Comparison of ENCODE assay signal across 1 cellular context in the genomic region with DNA sequence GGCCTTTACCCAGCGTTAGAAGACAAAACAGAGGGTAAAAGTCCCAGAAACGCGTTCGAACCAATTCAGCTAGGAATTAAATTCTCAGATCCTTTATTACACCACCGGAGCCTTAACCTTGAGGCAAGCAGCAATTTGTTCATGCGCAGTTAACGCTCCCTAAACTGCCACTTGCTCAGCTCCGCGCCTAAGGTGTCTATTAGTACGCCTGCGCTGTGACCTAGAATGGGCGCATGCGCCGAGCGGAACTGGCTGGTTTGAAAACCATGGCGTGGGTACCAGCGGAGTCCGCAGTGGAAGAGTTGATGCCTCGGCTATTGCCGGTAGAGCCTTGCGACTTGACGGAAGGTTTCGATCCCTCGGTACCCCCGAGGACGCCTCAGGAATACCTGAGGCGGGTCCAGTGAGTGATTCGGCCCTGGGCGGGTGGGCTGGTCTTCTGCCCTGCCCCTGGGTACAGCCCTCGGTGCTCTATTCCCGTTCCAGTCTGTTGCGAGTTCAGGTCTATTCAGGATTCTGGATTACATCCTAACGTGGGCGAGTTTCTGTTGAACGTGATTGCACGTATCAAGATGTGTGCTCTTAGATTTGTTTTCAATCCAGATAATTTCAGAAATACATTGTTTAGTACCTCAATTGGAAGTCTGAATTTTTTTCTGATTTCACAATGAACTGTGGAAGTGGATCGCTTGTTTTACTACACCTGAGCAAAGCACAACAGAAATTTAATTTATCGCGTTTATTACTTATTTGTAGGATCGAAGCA.
A peak's percentile ranks its signal among the peaks of the same experiment; 100 is the strongest.
TF ChIP-seq lines count a peak whose summit lies in the region.

A gene with protein sequence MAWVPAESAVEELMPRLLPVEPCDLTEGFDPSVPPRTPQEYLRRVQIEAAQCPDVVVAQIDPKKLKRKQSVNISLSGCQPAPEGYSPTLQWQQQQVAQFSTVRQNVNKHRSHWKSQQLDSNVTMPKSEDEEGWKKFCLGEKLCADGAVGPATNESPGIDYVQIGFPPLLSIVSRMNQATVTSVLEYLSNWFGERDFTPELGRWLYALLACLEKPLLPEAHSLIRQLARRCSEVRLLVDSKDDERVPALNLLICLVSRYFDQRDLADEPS (plus strand): TSS at position 251 of the 766 bp plus-strand sequence. CDS start 16 bp downstream, at position 267.

TF ChIP-seq in HepG2, 621 proteins besides CTCF, POLR2A, EP300 and RAD21 (continued from another document and continues in another):
- TF ChIP-seq, protein P1, sequence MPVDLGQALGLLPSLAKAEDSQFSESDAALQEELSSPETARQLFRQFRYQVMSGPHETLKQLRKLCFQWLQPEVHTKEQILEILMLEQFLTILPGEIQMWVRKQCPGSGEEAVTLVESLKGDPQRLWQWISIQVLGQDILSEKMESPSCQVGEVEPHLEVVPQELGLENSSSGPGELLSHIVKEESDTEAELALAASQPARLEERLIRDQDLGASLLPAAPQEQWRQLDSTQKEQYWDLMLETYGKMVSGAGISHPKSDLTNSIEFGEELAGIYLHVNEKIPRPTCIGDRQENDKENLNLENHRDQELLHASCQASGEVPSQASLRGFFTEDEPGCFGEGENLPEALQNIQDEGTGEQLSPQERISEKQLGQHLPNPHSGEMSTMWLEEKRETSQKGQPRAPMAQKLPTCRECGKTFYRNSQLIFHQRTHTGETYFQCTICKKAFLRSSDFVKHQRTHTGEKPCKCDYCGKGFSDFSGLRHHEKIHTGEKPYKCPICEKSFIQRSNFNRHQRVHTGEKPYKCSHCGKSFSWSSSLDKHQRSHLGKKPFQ (CRISPR knock-in tag; IDR thresholded peaks at IDR 0.05; ENCODE audit: insufficient replicate concordance), result peak; percentile 84
- peak; percentile 84; the same call in 1 of the 2 replicates for TF ChIP-seq ZNF792 (CRISPR knock-in tag; IDR thresholded peaks at IDR 0.05)
- TF ChIP-seq, protein P2, sequence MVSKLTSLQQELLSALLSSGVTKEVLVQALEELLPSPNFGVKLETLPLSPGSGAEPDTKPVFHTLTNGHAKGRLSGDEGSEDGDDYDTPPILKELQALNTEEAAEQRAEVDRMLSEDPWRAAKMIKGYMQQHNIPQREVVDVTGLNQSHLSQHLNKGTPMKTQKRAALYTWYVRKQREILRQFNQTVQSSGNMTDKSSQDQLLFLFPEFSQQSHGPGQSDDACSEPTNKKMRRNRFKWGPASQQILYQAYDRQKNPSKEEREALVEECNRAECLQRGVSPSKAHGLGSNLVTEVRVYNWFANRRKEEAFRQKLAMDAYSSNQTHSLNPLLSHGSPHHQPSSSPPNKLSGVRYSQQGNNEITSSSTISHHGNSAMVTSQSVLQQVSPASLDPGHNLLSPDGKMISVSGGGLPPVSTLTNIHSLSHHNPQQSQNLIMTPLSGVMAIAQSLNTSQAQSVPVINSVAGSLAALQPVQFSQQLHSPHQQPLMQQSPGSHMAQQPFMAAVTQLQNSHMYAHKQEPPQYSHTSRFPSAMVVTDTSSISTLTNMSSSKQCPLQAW (CRISPR knock-in tag; IDR thresholded peaks at IDR 0.05), result peak; percentile 95
- no peak for TF ChIP-seq SCMH1 (CRISPR knock-in tag; IDR thresholded peaks at IDR 0.05; ENCODE audit: borderline replicate concordance)
- TF ChIP-seq ZNF12 (CRISPR knock-in tag; IDR thresholded peaks at IDR 0.05), result peak; percentile 72; the same call in 1 of the 2 replicates
- TF ChIP-seq TP53 (CRISPR knock-in tag; conservative IDR thresholded peaks at IDR 0.05), result peak; percentile 93
- TF ChIP-seq, protein P3, sequence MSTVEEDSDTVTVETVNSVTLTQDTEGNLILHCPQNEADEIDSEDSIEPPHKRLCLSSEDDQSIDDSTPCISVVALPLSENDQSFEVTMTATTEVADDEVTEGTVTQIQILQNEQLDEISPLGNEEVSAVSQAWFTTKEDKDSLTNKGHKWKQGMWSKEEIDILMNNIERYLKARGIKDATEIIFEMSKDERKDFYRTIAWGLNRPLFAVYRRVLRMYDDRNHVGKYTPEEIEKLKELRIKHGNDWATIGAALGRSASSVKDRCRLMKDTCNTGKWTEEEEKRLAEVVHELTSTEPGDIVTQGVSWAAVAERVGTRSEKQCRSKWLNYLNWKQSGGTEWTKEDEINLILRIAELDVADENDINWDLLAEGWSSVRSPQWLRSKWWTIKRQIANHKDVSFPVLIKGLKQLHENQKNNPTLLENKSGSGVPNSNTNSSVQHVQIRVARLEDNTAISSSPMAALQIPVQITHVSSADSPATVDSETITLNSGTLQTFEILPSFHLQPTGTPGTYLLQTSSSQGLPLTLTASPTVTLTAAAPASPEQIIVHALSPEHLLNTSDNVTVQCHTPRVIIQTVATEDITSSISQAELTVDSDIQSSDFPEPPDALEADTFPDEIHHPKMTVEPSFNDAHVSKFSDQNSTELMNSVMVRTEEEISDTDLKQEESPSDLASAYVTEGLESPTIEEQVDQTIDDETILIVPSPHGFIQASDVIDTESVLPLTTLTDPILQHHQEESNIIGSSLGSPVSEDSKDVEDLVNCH (CRISPR knock-in tag; IDR thresholded peaks at IDR 0.05), result peak; percentile 93; the same call in 1 of the 2 replicates
- TF ChIP-seq ZNF567 (CRISPR knock-in tag; IDR thresholded peaks at IDR 0.05; ENCODE audit: borderline replicate concordance), result peak; percentile 92
- no peak for TF ChIP-seq MBD4 (IDR thresholded peaks at IDR 0.05; ENCODE audit: borderline replicate concordance, low read length)
- TF ChIP-seq, protein P4, sequence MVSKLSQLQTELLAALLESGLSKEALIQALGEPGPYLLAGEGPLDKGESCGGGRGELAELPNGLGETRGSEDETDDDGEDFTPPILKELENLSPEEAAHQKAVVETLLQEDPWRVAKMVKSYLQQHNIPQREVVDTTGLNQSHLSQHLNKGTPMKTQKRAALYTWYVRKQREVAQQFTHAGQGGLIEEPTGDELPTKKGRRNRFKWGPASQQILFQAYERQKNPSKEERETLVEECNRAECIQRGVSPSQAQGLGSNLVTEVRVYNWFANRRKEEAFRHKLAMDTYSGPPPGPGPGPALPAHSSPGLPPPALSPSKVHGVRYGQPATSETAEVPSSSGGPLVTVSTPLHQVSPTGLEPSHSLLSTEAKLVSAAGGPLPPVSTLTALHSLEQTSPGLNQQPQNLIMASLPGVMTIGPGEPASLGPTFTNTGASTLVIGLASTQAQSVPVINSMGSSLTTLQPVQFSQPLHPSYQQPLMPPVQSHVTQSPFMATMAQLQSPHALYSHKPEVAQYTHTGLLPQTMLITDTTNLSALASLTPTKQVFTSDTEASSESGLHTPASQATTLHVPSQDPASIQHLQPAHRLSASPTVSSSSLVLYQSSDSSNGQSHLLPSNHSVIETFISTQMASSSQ (IDR thresholded peaks at IDR 0.05; ENCODE audit: low read depth), result peak; percentile 48; the same call in 1 of the 2 replicates
- TF ChIP-seq, protein P4 (CRISPR knock-in tag; IDR thresholded peaks at IDR 0.05; ENCODE audit: borderline replicate concordance), result peak; percentile 88
- peak; percentile 84 for TF ChIP-seq SMAD3 (CRISPR knock-in tag; IDR thresholded peaks at IDR 0.05)
- TF ChIP-seq, protein P5, sequence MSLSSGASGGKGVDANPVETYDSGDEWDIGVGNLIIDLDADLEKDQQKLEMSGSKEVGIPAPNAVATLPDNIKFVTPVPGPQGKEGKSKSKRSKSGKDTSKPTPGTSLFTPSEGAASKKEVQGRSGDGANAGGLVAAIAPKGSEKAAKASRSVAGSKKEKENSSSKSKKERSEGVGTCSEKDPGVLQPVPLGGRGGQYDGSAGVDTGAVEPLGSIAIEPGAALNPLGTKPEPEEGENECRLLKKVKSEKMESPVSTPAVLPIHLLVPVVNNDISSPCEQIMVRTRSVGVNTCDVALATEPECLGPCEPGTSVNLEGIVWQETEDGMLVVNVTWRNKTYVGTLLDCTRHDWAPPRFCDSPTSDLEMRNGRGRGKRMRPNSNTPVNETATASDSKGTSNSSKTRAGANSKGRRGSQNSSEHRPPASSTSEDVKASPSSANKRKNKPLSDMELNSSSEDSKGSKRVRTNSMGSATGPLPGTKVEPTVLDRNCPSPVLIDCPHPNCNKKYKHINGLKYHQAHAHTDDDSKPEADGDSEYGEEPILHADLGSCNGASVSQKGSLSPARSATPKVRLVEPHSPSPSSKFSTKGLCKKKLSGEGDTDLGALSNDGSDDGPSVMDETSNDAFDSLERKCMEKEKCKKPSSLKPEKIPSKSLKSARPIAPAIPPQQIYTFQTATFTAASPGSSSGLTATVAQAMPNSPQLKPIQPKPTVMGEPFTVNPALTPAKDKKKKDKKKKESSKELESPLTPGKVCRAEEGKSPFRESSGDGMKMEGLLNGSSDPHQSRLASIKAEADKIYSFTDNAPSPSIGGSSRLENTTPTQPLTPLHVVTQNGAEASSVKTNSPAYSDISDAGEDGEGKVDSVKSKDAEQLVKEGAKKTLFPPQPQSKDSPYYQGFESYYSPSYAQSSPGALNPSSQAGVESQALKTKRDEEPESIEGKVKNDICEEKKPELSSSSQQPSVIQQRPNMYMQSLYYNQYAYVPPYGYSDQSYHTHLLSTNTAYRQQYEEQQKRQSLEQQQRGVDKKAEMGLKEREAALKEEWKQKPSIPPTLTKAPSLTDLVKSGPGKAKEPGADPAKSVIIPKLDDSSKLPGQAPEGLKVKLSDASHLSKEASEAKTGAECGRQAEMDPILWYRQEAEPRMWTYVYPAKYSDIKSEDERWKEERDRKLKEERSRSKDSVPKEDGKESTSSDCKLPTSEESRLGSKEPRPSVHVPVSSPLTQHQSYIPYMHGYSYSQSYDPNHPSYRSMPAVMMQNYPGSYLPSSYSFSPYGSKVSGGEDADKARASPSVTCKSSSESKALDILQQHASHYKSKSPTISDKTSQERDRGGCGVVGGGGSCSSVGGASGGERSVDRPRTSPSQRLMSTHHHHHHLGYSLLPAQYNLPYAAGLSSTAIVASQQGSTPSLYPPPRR (CRISPR knock-in tag; IDR thresholded peaks at IDR 0.05; ENCODE audit: borderline replicate concordance), result peak; percentile 73; the same call in 1 of the 2 replicates
- peak; percentile 87 for TF ChIP-seq THAP11 (CRISPR knock-in tag; IDR thresholded peaks at IDR 0.05)
- no peak for TF ChIP-seq EZH2 (conservative IDR thresholded peaks at IDR 0.05; ENCODE audit: low read depth, low read length)
- peak; percentile 97 for TF ChIP-seq KDM2A (CRISPR knock-in tag; IDR thresholded peaks at IDR 0.05; ENCODE audit: borderline replicate concordance, low read depth)
- TF ChIP-seq, protein P6, sequence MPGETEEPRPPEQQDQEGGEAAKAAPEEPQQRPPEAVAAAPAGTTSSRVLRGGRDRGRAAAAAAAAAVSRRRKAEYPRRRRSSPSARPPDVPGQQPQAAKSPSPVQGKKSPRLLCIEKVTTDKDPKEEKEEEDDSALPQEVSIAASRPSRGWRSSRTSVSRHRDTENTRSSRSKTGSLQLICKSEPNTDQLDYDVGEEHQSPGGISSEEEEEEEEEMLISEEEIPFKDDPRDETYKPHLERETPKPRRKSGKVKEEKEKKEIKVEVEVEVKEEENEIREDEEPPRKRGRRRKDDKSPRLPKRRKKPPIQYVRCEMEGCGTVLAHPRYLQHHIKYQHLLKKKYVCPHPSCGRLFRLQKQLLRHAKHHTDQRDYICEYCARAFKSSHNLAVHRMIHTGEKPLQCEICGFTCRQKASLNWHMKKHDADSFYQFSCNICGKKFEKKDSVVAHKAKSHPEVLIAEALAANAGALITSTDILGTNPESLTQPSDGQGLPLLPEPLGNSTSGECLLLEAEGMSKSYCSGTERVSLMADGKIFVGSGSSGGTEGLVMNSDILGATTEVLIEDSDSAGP (CRISPR knock-in tag; IDR thresholded peaks at IDR 0.05; ENCODE audit: borderline replicate concordance), result peak; percentile 96
- no peak for TF ChIP-seq ZNF468 (CRISPR knock-in tag; IDR thresholded peaks at IDR 0.05)
- no peak for TF ChIP-seq SMC3 (IDR thresholded peaks at IDR 0.05; ENCODE audit: low read length)
- peak; percentile 92 for TF ChIP-seq ZNF430 (CRISPR knock-in tag; IDR thresholded peaks at IDR 0.05)
- TF ChIP-seq ARNT (IDR thresholded peaks at IDR 0.05), result no peak
- TF ChIP-seq CENPX (CRISPR knock-in tag; IDR thresholded peaks at IDR 0.05), result no peak
- no peak for TF ChIP-seq CHD4 (IDR thresholded peaks at IDR 0.05; ENCODE audit: borderline replicate concordance, low read length)
- TF ChIP-seq TGIF2 (CRISPR knock-in tag; IDR thresholded peaks at IDR 0.05), result peak; percentile 91
- no peak for TF ChIP-seq KLF11 (CRISPR knock-in tag; IDR thresholded peaks at IDR 0.05)
- peak; percentile 98 for TF ChIP-seq BRCA1 (CRISPR knock-in tag; IDR thresholded peaks at IDR 0.05)
- TF ChIP-seq ZFY (CRISPR knock-in tag; IDR thresholded peaks at IDR 0.05), result peak; percentile 88
- peak; percentile 95 for TF ChIP-seq XRCC5 (optimal IDR thresholded peaks at IDR 0.05; ENCODE audit: low read length)
- no peak for TF ChIP-seq WIZ (CRISPR knock-in tag; IDR thresholded peaks at IDR 0.05)
- TF ChIP-seq MXI1 (IDR thresholded peaks at IDR 0.05; ENCODE audit: borderline replicate concordance, low read depth, low read length), result peak; percentile 91; the same call in 2 of the 3 replicates
- peak; percentile 78 for TF ChIP-seq ZNF263 (CRISPR knock-in tag; IDR thresholded peaks at IDR 0.05)
- TF ChIP-seq, protein P7, sequence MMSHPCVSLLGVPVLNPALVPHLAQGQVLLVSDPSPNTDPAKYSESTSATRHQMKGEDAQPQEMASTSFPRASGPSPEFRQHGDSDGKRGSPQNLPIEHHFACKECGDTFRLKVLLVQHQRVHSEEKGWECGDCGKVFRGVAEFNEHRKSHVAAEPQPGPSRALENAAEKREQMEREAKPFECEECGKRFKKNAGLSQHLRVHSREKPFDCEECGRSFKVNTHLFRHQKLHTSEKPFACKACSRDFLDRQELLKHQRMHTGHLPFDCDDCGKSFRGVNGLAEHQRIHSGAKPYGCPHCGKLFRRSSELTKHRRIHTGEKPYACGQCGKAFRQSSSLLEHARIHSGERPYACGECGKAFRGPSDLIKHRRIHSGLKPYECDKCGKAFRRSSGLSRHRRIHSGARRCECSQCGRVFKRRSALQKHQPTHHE (CRISPR knock-in tag; IDR thresholded peaks at IDR 0.05; ENCODE audit: borderline replicate concordance), result peak; percentile 21; the same call in 1 of the 2 replicates
- TF ChIP-seq, protein P8, sequence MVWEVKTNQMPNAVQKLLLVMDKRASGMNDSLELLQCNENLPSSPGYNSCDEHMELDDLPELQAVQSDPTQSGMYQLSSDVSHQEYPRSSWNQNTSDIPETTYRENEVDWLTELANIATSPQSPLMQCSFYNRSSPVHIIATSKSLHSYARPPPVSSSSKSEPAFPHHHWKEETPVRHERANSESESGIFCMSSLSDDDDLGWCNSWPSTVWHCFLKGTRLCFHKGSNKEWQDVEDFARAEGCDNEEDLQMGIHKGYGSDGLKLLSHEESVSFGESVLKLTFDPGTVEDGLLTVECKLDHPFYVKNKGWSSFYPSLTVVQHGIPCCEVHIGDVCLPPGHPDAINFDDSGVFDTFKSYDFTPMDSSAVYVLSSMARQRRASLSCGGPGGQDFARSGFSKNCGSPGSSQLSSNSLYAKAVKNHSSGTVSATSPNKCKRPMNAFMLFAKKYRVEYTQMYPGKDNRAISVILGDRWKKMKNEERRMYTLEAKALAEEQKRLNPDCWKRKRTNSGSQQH (CRISPR knock-in tag; IDR thresholded peaks at IDR 0.05; ENCODE audit: low read depth), result peak; percentile 98
- TF ChIP-seq ZBTB42 (CRISPR knock-in tag; IDR thresholded peaks at IDR 0.05), result peak; percentile 65; the same call in 1 of the 2 replicates
- TF ChIP-seq SRSF1 (optimal IDR thresholded peaks at IDR 0.05; ENCODE audit: low read depth, low read length), result no peak
- TF ChIP-seq ELF4 (CRISPR knock-in tag; IDR thresholded peaks at IDR 0.05; ENCODE audit: borderline replicate concordance), result peak; percentile 93
